8 cellular contexts compared by ENCODE assay signal in the genomic region with DNA sequence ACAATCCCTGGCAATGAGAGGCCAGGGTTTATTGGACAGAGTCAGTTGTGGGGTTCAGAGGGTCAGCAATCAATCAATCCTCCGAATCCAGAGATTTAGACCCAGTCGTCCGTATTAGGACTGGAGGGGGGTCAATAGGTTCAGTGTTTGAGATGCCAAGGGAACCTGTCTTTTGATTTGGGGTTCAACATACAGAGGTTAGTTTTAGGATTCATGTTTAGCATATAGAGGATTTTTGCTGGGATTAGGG. TPM values are rescaled to one million over a fixed set of nuclear protein-coding genes. Genes with fewer than 3 reads are reported as not detected.
DNase-seq lines count a peak whose midpoint lies in the region; ATAC-seq, FAIRE-seq and TF ChIP-seq lines count a peak whose summit lies in the region.

No MANE protein-coding gene starts in this region.

- peaks cover 14% of the 10 kb centered on the region for H3K79me2 ChIP-seq in ACC112 (ENCODE audit: control insufficient read depth, insufficient read depth, low read length, unreplicated experiment)

- no peaks in the 10 kb centered on the region for H3K36me3 ChIP-seq in ACC112 (ENCODE audit: insufficient read depth, low read length)
- H3K36me3 ChIP-seq in bronchial epithelial cell (ENCODE audit: control insufficient read depth, insufficient read depth, low read length), result peaks cover 11% of the 10 kb centered on the region
- no peaks in the 10 kb centered on the region for H3K36me3 ChIP-seq in mucosa of stomach (ENCODE audit: control insufficient read depth, insufficient read depth, low read length)

- peak overlapping the region; percentile 68 for H2AFZ ChIP-seq in ACC112 (ENCODE audit: low read length, unreplicated experiment)

- H3K4me1 ChIP-seq in ACC112 (ENCODE audit: control insufficient read depth, insufficient read depth, low read length, unreplicated experiment), result peaks cover 24% of the 10 kb centered on the region
- peaks cover 26% of the 10 kb centered on the region for H3K4me1 ChIP-seq in mucosa of stomach (ENCODE audit: control insufficient read depth, insufficient read depth, low read length)

- no peak for TF ChIP-seq CTCF in bronchial epithelial cell (IDR thresholded peaks at IDR 0.05; ENCODE audit: insufficient read depth, low read length, severe bottlenecking)
- no peak for TF ChIP-seq CTCF in D721Med (IDR thresholded peaks at IDR 0.05; ENCODE audit: insufficient read depth, missing control alignments)

- peak; percentile 2 for ATAC-seq in HG03354 (IDR thresholded peaks at IDR 0.05; ENCODE audit: poor library complexity, severe bottlenecking, unreplicated experiment)

- no peaks in the 10 kb centered on the region for H3K27me3 ChIP-seq in ACC112 (ENCODE audit: insufficient read depth, low read length)
- H3K27me3 ChIP-seq in bronchial epithelial cell (ENCODE audit: control insufficient read depth, insufficient read depth, low read length), result peaks cover 14% of the 10 kb centered on the region
- peaks cover 36% of the 10 kb centered on the region for H3K27me3 ChIP-seq in mucosa of stomach (ENCODE audit: control insufficient read depth, insufficient read depth, low read length)

- peak overlapping the region; percentile 75 for H3K27ac ChIP-seq in ACC112 (ENCODE audit: low read depth, low read length)

- FAIRE-seq in bronchial epithelial cell (lab: Jason Lieb, UNC) (no peak), D721Med (lab: Jason Lieb, UNC) (no peak)

- H3K9ac ChIP-seq in mucosa of stomach (ENCODE audit: low read length), result peak overlapping the region; percentile 94

- no peaks in the 10 kb centered on the region for H3K9me3 ChIP-seq in mucosa of stomach (ENCODE audit: control insufficient read depth, low read length)

- intact Hi-C loops in posterior vena cava (cut with DNase I), result no loop called here

- DNase-seq in bronchial epithelial cell (ENCODE audit: low read depth) (no peak), HPDE6-E6E7 (ENCODE audit: extremely low spot score) (no peak), posterior vena cava (ENCODE audit: low spot score) (no peak), D721Med (ENCODE audit: insufficient read length, low spot score) (no peak), DMS79 (lab: John Stamatoyannopoulos, UW) (no peak)

- H3K4me3 ChIP-seq in ACC112 (ENCODE audit: low read depth, low read length) (peak overlapping the region; percentile 89), bronchial epithelial cell (ENCODE audit: low read depth, low read length) (peak overlapping the region; percentile 79), mucosa of stomach (ENCODE audit: low read length) (peak overlapping the region; percentile 96)

RNA-seq across cellular contexts. Expression of gene GMPPA, which starts 0.3 kb away (rescaled TPM):
- total RNA-seq in bronchial epithelial cell (40.3 and 49.0 TPM in 2 replicates), posterior vena cava (10 to 100 TPM; 33.9 to 42.8 TPM)

RNA-seq across cellular contexts. Expression of gene ASIC4, which starts 15.3 kb away (rescaled TPM):
- total RNA-seq in bronchial epithelial cell (under 0.01 and 0.53 TPM in 2 replicates), posterior vena cava (under 1 TPM in 1 of 2 donors, not detected in 1; 0.38 TPM)

RNA-seq across cellular contexts. Expression of gene CHPF, which starts 44.6 kb away (rescaled TPM):
- total RNA-seq in bronchial epithelial cell (52.7 and 85.5 TPM in 2 replicates), posterior vena cava (10 to 100 TPM; 42.9 to 51.1 TPM)

RNA-seq across cellular contexts. Expression of gene TMEM198, which starts 44.8 kb away (rescaled TPM):
- total RNA-seq in bronchial epithelial cell, result under 0.01 and 0.13 TPM in 2 replicates
- total RNA-seq in posterior vena cava, result 1 to 10 TPM; 3.0 to 3.2 TPM
